In the genomic region with DNA sequence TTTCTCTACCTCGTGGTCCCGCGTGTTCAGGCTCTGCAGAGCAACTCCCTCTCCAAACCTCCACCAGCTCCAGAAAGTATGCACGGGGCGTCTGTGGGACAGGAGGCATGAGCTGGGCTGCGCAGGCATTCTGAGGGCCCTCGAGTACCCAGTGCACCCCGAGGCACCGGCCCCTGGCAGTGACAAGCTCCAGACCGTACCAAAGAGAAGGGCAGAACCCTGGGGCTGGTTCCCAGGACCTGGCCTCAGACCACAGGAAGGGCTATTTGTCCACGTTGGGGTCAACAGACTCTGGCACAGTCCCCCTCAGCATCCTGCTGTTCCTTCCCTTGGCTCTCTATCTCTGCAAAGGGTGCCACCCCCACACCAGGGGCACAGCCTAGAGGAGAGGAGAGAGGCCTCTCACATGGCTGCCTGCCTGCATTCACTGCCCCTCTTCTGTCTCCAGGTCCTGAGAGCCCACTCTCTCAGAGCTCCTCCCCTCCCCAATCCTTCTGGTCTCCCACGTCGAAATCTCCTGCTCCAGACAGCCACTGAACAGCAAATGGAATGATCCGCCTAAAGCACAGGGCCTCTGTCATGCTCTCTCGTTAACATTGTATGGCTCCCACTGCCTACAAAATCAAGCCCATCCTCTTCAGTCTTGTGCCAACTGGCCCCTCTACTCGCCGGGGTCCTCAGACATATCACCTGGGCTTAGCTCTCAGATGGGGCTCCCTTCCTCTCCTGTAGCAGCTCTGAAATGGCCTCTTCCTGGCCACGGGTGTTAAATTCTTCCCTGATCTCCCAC, we compare ENCODE assay signal across 22 cellular contexts.
"Had no signal": no experiment of that assay in that cellular context is flagged by ENCODE, and none has a peak within 500 bp of the region (broad histone marks: within the 10 kb centered on the region; RNA-seq: fewer than 3 reads in every experiment).

No MANE protein-coding gene starts in this region.

- DNase-seq: activated CD4-positive, alpha-beta T cell treated with anti-CD3 and anti-CD28 coated beads for 4 hours; activated CD8-positive, alpha-beta T cell treated with anti-CD3 and anti-CD28 coated beads for 36 hours; activated naive CD4-positive, alpha-beta T cell treated with Interleukin-2 at 50 U/mL for 16 hours; activated naive CD8-positive, alpha-beta T cell treated with anti-CD3 and anti-CD28 coated beads for 36 hours; activated T-cell treated with anti-CD3 and anti-CD28 coated beads, Interleukin-2, amount 50 U/mL, for 48 hours; central memory CD4-positive, alpha-beta T cell; effector memory CD8-positive, alpha-beta T cell; glutamatergic neuron; immature natural killer cell; kidney glomerular epithelial cell; left ventricle myocardium superior; nucleus accumbens; stimulated activated CD4-positive, alpha-beta T cell treated with anti-CD3 and anti-CD28 coated beads, Interleukin-12 subunit alpha, Interleukin-12 subunit beta, amount 100 ng/mL, for 4 hours; stimulated activated naive CD8-positive, alpha-beta T cell treated with anti-CD3 and anti-CD28 coated beads, Interleukin-15, amount 100 ng/mL, for 72 hours; T-helper 9 cell; transverse colon; uterus had no signal

- H3K27ac ChIP-seq: esophagus muscularis mucosa, hepatocyte, prostate gland, transverse colon, uterus had no signal

- H3K36me3 ChIP-seq: esophagus muscularis mucosa, prostate gland, transverse colon, uterus had no signal

- ATAC-seq: activated CD8-positive, alpha-beta T cell treated with anti-CD3 and anti-CD28 coated beads for 36 hours; effector memory CD8-positive, alpha-beta T cell; stimulated activated naive CD8-positive, alpha-beta T cell treated with anti-CD3 and anti-CD28 coated beads, Interleukin-15, amount 100 ng/mL, for 72 hours; WTC11 had no signal

- H3K4me3 ChIP-seq: dorsolateral prefrontal cortex, esophagus muscularis mucosa, hepatocyte, prostate gland, transverse colon, uterus had no signal

- H3K9me3 ChIP-seq: esophagus muscularis mucosa, prostate gland, transverse colon, uterus had no signal

- H3K4me1 ChIP-seq: esophagus muscularis mucosa, prostate gland, transverse colon, uterus had no signal

- H3K27me3 ChIP-seq: esophagus muscularis mucosa, hepatocyte, transverse colon, uterus had no signal
